ENCODE assay signal across 13 cellular contexts in the genomic region with DNA sequence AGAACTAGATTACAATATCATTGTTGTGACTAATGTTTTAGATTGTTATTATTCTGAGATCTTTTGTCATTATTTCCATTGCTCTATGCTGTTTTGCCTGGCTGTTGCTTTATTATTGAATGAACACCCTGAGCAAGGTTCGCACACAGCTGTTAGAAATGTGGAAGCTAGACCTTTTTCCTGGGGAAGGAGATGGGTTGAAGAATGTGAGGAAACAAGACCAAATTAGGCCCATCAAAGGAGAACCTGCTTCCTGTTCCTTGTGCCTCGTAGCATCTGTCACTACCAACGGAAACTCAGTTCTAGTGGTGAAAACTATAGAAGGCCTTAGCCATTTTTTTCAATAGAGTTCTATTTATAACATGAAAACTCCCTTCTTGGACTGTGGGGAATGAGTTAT.
DNase-seq lines count a peak whose midpoint lies in the region; ATAC-seq and TF ChIP-seq lines count a peak whose summit lies in the region.
"Had no signal": no experiment of that assay in that cellular context is flagged by ENCODE, and none has a peak within 500 bp of the region (broad histone marks: within the 10 kb centered on the region; RNA-seq: fewer than 3 reads in every experiment).

No MANE protein-coding gene starts in this region.

- peak; percentile 35 to 51 for ATAC-seq in activated T-cell treated with anti-CD3 and anti-CD28 coated beads, Interleukin-2, amount 50 U/mL, for 4 hours
- no peak for ATAC-seq in foreskin keratinocyte
- ATAC-seq: T-helper 17 cell had no signal

- H3F3A ChIP-seq in MM.1S (ENCODE audit: insufficient read depth, low read length) = no peaks in the 10 kb centered on the region

- H3K9me2 ChIP-seq in MM.1S (replicated peaks; ENCODE audit: insufficient read depth, low read length) = no peaks in the 10 kb centered on the region

- no peak for TF ChIP-seq EP300 in suprapubic skin (IDR thresholded peaks at IDR 0.05)

- H3K4me3 Mint-ChIP-seq in activated T-cell treated with anti-CD3 and anti-CD28 coated beads, Interleukin-2, amount 50 U/mL, for 4 hours = no peak overlapping the region
- H3K4me3 Mint-ChIP-seq in immature natural killer cell = no peak overlapping the region
- H3K4me3 Mint-ChIP-seq: T-helper 17 cell had no signal

- peaks cover 17% of the 10 kb centered on the region for H3K4me1 Mint-ChIP-seq in activated T-cell treated with anti-CD3 and anti-CD28 coated beads, Interleukin-2, amount 50 U/mL, for 4 hours (ENCODE audit: low read depth)
- no peaks in the 10 kb centered on the region for H3K4me1 Mint-ChIP-seq in immature natural killer cell

- H3K36me3 ChIP-seq in MM.1S (replicated peaks; ENCODE audit: insufficient read depth, low read length) (no peaks in the 10 kb centered on the region), cardiac muscle cell (no peaks in the 10 kb centered on the region), suprapubic skin (no peaks in the 10 kb centered on the region)

- no peak overlapping the region for H2AFZ ChIP-seq in MM.1S (ENCODE audit: low read length)
- H2AFZ ChIP-seq: GM23248 had no signal

- no peak for TF ChIP-seq CTCF in MM.1S (IDR thresholded peaks at IDR 0.05; ENCODE audit: low read length)
- TF ChIP-seq CTCF in cardiac muscle cell (IDR thresholded peaks at IDR 0.05; ENCODE audit: low read depth, low read length) = no peak
- TF ChIP-seq CTCF in suprapubic skin (IDR thresholded peaks at IDR 0.05) = no peak
- no peak for TF ChIP-seq CTCF in foreskin keratinocyte (conservative IDR thresholded peaks at IDR 0.05)

- H3K4me1 ChIP-seq in MM.1S (ENCODE audit: low read length) (peaks cover 14% of the 10 kb centered on the region; the same call in 1 of the 2 replicates), cardiac muscle cell (ENCODE audit: low read depth) (peaks cover 37% of the 10 kb centered on the region), suprapubic skin (peaks cover 61% of the 10 kb centered on the region), foreskin keratinocyte (no peaks in the 10 kb centered on the region)

- H3K27me3 ChIP-seq in MM.1S (replicated peaks; ENCODE audit: insufficient read depth, low read length) = no peaks in the 10 kb centered on the region
- no peaks in the 10 kb centered on the region for H3K27me3 ChIP-seq in cardiac muscle cell
- no peaks in the 10 kb centered on the region for H3K27me3 ChIP-seq in suprapubic skin
- no peaks in the 10 kb centered on the region for H3K27me3 ChIP-seq in foreskin keratinocyte

- no peaks in the 10 kb centered on the region for H4K20me1 ChIP-seq in MM.1S (ENCODE audit: insufficient read depth, low read length)

- no peak overlapping the region for H3K4me2 ChIP-seq in MM.1S (ENCODE audit: low read depth, low read length)

- H3K27ac Mint-ChIP-seq in immature natural killer cell = no peak overlapping the region
- H3K27ac Mint-ChIP-seq: T-helper 17 cell had no signal

- DNase-seq in activated T-cell treated with anti-CD3 and anti-CD28 coated beads, Interleukin-2, amount 50 U/mL, for 4 hours = no peak
- DNase-seq in activated T-cell treated with anti-CD3 and anti-CD28 coated beads, Interleukin-2, amount 50 U/mL, for 48 hours = no peak
- DNase-seq in MM.1S = no peak
- DNase-seq in cardiac muscle cell (ENCODE audit: low read depth in 1 of 2, low spot score in 1 of 2) = peak in 1 of 2 donors; percentile 47
- DNase-seq in suprapubic skin (ENCODE audit: low spot score in 2 of 2) = no peak
- DNase-seq in foreskin keratinocyte = no peak
- DNase-seq in immature natural killer cell = no peak
- no peak for DNase-seq in NCI-H226
- DNase-seq: activated effector memory CD4-positive, alpha-beta T cell treated with Interleukin-2 at 50 U/mL for 16 hours; GM23248; NCI-H510A; retina; T-helper 17 cell had no signal

- no peaks in the 10 kb centered on the region for H3K9me3 ChIP-seq in MM.1S (replicated peaks; ENCODE audit: insufficient read depth, low read length)
- H3K9me3 ChIP-seq in cardiac muscle cell (ENCODE audit: low read depth) = no peaks in the 10 kb centered on the region
- H3K9me3 ChIP-seq in suprapubic skin = no peaks in the 10 kb centered on the region

- H3K36me3 Mint-ChIP-seq in activated T-cell treated with anti-CD3 and anti-CD28 coated beads, Interleukin-2, amount 50 U/mL, for 4 hours (ENCODE audit: insufficient read depth) = no peaks in the 10 kb centered on the region
- no peaks in the 10 kb centered on the region for H3K36me3 Mint-ChIP-seq in immature natural killer cell

- 67% methylated on average over 3 of the region's 3 CpGs for WGBS in suprapubic skin

- TF ChIP-seq POLR2A in suprapubic skin (IDR thresholded peaks at IDR 0.05) = no peak

- no peak overlapping the region for H3K9ac ChIP-seq in MM.1S (ENCODE audit: low read length)

- peak overlapping the region; percentile 10; the same call in 1 of the 2 replicates for H3K27ac ChIP-seq in MM.1S (ENCODE audit: low read length)
- H3K27ac ChIP-seq in cardiac muscle cell = peak overlapping the region; percentile 79
- H3K27ac ChIP-seq in suprapubic skin = peak overlapping the region; percentile 58
- no peak overlapping the region for H3K27ac ChIP-seq in foreskin keratinocyte

- H3K79me2 ChIP-seq in MM.1S (ENCODE audit: low read length) = no peaks in the 10 kb centered on the region

- no peaks in the 10 kb centered on the region for H3K9me3 Mint-ChIP-seq in activated T-cell treated with anti-CD3 and anti-CD28 coated beads, Interleukin-2, amount 50 U/mL, for 4 hours
- no peaks in the 10 kb centered on the region for H3K9me3 Mint-ChIP-seq in immature natural killer cell

- H3K27me3 Mint-ChIP-seq in activated T-cell treated with anti-CD3 and anti-CD28 coated beads, Interleukin-2, amount 50 U/mL, for 4 hours (ENCODE audit: low read depth) = no peaks in the 10 kb centered on the region
- peaks cover 0 to 7% (median 0%) of the 10 kb centered on the region in 3 donors for H3K27me3 Mint-ChIP-seq in immature natural killer cell (ENCODE audit: low read depth in 3 of 3)

- no peak overlapping the region for H3K4me3 ChIP-seq in MM.1S (ENCODE audit: low read length)
- no peak overlapping the region for H3K4me3 ChIP-seq in cardiac muscle cell
- no peak overlapping the region for H3K4me3 ChIP-seq in suprapubic skin
